ENCODE assay signal across 12 cellular contexts in genomic region chr4:5895287-5895686, GRCh38. TPM values are rescaled to one million over a fixed set of nuclear protein-coding genes. Genes with fewer than 3 reads are reported as not detected.
"Had no signal": no experiment of that assay in that cellular context is flagged by ENCODE, and none has a peak within 500 bp of the region (broad histone marks: within the 10 kb centered on the region; RNA-seq: fewer than 3 reads in every experiment).

No MANE protein-coding gene starts in this region.

- H3K4me2 ChIP-seq: smooth muscle cell had no signal

- H3K4me3 ChIP-seq: cardiac muscle cell, left lung, smooth muscle cell had no signal

- H3K9me3 ChIP-seq: left lung had no signal

- DNase-seq: activated CD4-positive, alpha-beta T cell treated with anti-CD3 and anti-CD28 coated beads, Interleukin-2, amount 50 U/mL, for 4 hours; activated T-cell treated with anti-CD3 and anti-CD28 coated beads for 4 hours; foreskin keratinocyte; left lung; naive B cell; stimulated activated CD4-positive, alpha-beta T cell treated with anti-CD3 and anti-CD28 coated beads, Interleukin-4, amount 100 ng/mL, for 1 hour; stimulated activated naive CD8-positive, alpha-beta T cell treated with anti-CD3 and anti-CD28 coated beads, Interleukin-15, amount 100 ng/mL, for 72 hours had no signal

- H3K4me1 ChIP-seq: foreskin keratinocyte, parathyroid adenoma had no signal

- H3K27ac ChIP-seq: cardiac muscle cell, foreskin keratinocyte, left lung, parathyroid adenoma had no signal

- H3K9ac ChIP-seq: parathyroid adenoma had no signal

- H3K36me3 ChIP-seq: cardiac muscle cell, left lung had no signal

- ATAC-seq: foreskin keratinocyte; left lung; sciatic nerve; stimulated activated naive CD8-positive, alpha-beta T cell treated with anti-CD3 and anti-CD28 coated beads, Interleukin-15, amount 100 ng/mL, for 72 hours had no signal

- H2AFZ ChIP-seq: parathyroid adenoma had no signal

RNA-seq across cellular contexts. Expression of gene CRMP1, which starts 2.4 kb away (rescaled TPM):
- total RNA-seq: foreskin keratinocyte, mononuclear cell had no signal
- polyA plus RNA-seq: foreskin keratinocyte had no signal
